In the genomic region with DNA sequence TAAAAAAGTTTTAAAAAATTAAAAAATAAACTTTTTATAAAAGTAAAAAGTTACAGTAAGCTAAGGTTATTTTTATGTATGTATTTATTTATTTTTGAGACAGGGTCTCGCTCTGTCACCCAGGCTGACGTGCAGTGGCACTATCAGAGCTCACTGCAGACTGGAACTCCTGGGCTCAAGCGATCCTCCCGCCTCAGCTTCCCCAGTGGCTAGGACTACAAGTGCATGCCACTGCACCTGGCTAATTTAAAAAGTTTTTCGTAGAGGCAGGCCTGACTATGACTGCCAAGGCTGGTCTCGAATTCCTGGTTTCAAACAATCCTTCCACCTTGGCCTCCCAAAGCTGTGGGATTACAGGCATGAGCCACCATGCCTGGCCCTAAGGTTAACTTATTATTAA, we compare ENCODE assay signal across 15 cellular contexts.
DNase-seq lines count a peak whose midpoint lies in the region; TF ChIP-seq lines count a peak whose summit lies in the region.
"Had no signal": no experiment of that assay in that cellular context is flagged by ENCODE, and none has a peak within 500 bp of the region (broad histone marks: within the 10 kb centered on the region; RNA-seq: fewer than 3 reads in every experiment).

No MANE protein-coding gene starts in this region.

- no peak for DNase-seq in NCI-H187 (lab: John Stamatoyannopoulos, UW)
- DNase-seq in middle frontal gyrus (ENCODE audit: extremely low spot score, low spot score) = no peak
- DNase-seq: AML-193; Caco-2; Calu3; CD4-positive, alpha-beta memory T cell; CD4-positive, CD25-positive, alpha-beta regulatory T cell; CD8-positive, alpha-beta memory T cell; DMS79 treated with DMSO at 0.1 percent for 48 hours; GF-D8 had no signal

- no peak overlapping the region for H3K4me3 ChIP-seq in BLaER1
- H3K4me3 ChIP-seq: A549 had no signal

- peaks cover 51% of the 10 kb centered on the region for H3K4me1 ChIP-seq in BLaER1

- no peaks in the 10 kb centered on the region for H3K9me3 ChIP-seq in BLaER1
- H3K9me3 ChIP-seq: A549, Caco-2 had no signal

- H3K36me3 ChIP-seq in BLaER1 = peaks cover 2% of the 10 kb centered on the region; the same call in 1 of the 2 replicates

- no peaks in the 10 kb centered on the region for H4K20me1 ChIP-seq in BLaER1

- no peaks in the 10 kb centered on the region for H3K27me3 ChIP-seq in BLaER1

- TF ChIP-seq CTCF in C4-2B (conservative IDR thresholded peaks at IDR 0.05) (no peak), VCaP (conservative IDR thresholded peaks at IDR 0.05) (no peak)

- peak overlapping the region; percentile 51 for H3K4me2 ChIP-seq in BLaER1
- H3K4me2 ChIP-seq: A549 had no signal

- H3K27ac ChIP-seq in BLaER1 = no peak overlapping the region
- H3K27ac ChIP-seq in C4-2B = peak overlapping the region; percentile 62
- H3K27ac ChIP-seq in VCaP = peak overlapping the region; percentile 24; the same call in 1 of the 2 replicates
- H3K27ac ChIP-seq: 22Rv1, A549 had no signal

- H3K9ac ChIP-seq in BLaER1 = no peak overlapping the region
